ENCODE assay signal across 22 cellular contexts in the genomic region with DNA sequence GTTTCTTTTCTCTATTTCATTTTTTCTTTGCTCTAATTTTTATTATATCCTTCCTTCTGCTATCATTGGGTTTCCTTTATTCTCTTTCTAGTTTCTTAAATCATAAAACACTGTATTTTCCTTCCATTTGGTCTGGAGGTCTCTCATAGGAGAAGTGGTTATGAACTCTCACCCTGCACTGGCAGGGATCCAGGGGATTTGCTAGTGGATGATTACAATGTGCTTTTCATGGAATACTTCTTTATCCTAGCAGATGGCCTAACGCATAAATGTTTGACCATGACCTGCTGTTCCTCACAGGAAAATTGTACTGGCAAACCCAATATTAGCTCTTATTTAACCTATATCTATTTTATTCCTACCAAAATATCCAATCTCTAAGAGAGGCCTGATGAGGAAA. TPM values are rescaled to one million over a fixed set of nuclear protein-coding genes. Genes with fewer than 3 reads are reported as not detected.
A peak's percentile ranks its signal among the peaks of the same experiment; 100 is the strongest.
DNase-seq lines count a peak whose midpoint lies in the region; ATAC-seq lines count a peak whose summit lies in the region.
"Had no signal": no experiment of that assay in that cellular context is flagged by ENCODE, and none has a peak within 500 bp of the region (broad histone marks: within the 10 kb centered on the region; RNA-seq: fewer than 3 reads in every experiment).

No MANE protein-coding gene starts in this region.

- intact Hi-C loops in sciatic nerve (cut with DNase I): no loop called here

- DNase-seq in NCI-H748 (lab: John Stamatoyannopoulos, UW; ENCODE audit: unreplicated experiment) (peak; percentile 5), NCI-H748 treated with DMSO at 0.1 percent for 48 hours (lab: John Stamatoyannopoulos, UW) (no peak), NCI-H1694 treated with DMSO at 0.1 percent for 48 hours (lab: John Stamatoyannopoulos, UW) (peak; percentile 28), NCI-H524 treated with DMSO at 0.1 percent for 48 hours (lab: John Stamatoyannopoulos, UW) (peak; percentile 75), sciatic nerve (ENCODE audit: low spot score) (peak; percentile 74), T1000 (lab: John Stamatoyannopoulos, UW) (no peak), AG08396 (ENCODE audit: low spot score) (no peak)
- DNase-seq in stimulated activated CD4-positive, alpha-beta T cell treated with anti-CD3 and anti-CD28 coated beads, Interleukin-4, amount 100 ng/mL, for 24 hours: no peak
- DNase-seq: 8988T, ACHN, Calu3, KBM-7, NCI-H1048, NCI-H1436, NCI-H1930, NCI-H2107, NCI-H526, Right ventricle myocardium superior, RPMI8226, T-cell had no signal

- peak; percentile 65 for ATAC-seq in sciatic nerve
- ATAC-seq: HCT116, T-cell had no signal

RNA-seq across cellular contexts. Expression of a gene that starts 31.5 kb away (rescaled TPM):
- 32.9 TPM for total RNA-seq in sciatic nerve
- total RNA-seq: Calu3, SJSA1 had no signal

Comparison
In these comparisons a context has a peak if more than half of its experiments do, and no peak if none do; other contexts are left out.
1. DNase-seq: peak in NCI-H748 (single experiment), NCI-H1694 treated with DMSO at 0.1 percent for 48 hours (single experiment), NCI-H524 treated with DMSO at 0.1 percent for 48 hours (single experiment) and sciatic nerve (single experiment); none in NCI-H748 treated with DMSO at 0.1 percent for 48 hours (single experiment), stimulated activated CD4-positive, alpha-beta T cell treated with anti-CD3 and anti-CD28 coated beads, Interleukin-4, amount 100 ng/mL, for 24 hours (single experiment), T1000 (single experiment) and AG08396 (single experiment).